Comparison of ENCODE assay signal across 10 cellular contexts in the genomic region with DNA sequence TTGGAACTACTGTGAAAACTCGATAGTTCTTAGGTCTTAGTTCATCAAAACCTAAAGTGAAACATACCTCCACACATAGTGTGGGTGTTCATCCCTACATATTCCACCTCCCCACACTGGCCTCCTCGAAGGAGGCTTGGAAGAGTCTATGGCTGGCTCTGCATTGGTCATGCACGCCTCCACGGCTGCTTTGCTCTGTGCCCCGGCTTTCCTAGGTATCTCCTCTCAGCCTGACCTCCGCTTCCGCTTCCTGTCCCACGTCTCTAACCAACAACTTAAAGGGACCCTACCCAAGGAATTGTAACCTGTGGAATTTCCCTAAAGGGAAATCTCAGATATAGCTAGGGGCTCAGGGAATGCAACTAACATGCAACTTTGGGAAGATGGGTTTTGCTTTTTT.
DNase-seq lines count a peak whose midpoint lies in the region; ATAC-seq and TF ChIP-seq lines count a peak whose summit lies in the region.
"Had no signal": no experiment of that assay in that cellular context is flagged by ENCODE, and none has a peak within 500 bp of the region (broad histone marks: within the 10 kb centered on the region; RNA-seq: fewer than 3 reads in every experiment).

No MANE protein-coding gene starts in this region.

- no peak for ATAC-seq in HG03571 (IDR thresholded peaks at IDR 0.05; ENCODE audit: unreplicated experiment)
- ATAC-seq: T-cell had no signal

- no peak overlapping the region for H2BK12ac ChIP-seq in H9 (ENCODE audit: insufficient read length, low read depth, low read length)

- H3K23me2 ChIP-seq in H9 (ENCODE audit: insufficient read length, low read depth, low read length, poor library complexity, severe bottlenecking): no peaks in the 10 kb centered on the region

- no peak overlapping the region for H3K56ac ChIP-seq in H9 (ENCODE audit: insufficient read length, low read depth, low read length)

- H3T11ph ChIP-seq in H9 (ENCODE audit: low read length): no peak overlapping the region

- no peak overlapping the region for H3K27ac Mint-ChIP-seq in H9

- no peak overlapping the region for H3K23ac ChIP-seq in H9 (ENCODE audit: insufficient read length, low read depth, low read length)

- H4K8ac ChIP-seq in H9 (replicated peaks; ENCODE audit: insufficient read length, low read depth, low read length): no peak overlapping the region

- H3K4me3 ChIP-seq in iPS DF 6.9 (ENCODE audit: low read length): no peak overlapping the region
- peak overlapping the region; percentile 61 to 74 (median 68) for H3K4me3 ChIP-seq in skeletal muscle tissue (ENCODE audit: low read length in 3 of 3)

- peaks cover 92% of the 10 kb centered on the region for H3K27me3 Mint-ChIP-seq in H9 (ENCODE audit: low read depth)

- H2AFZ ChIP-seq in H9 (ENCODE audit: low read length): no peak overlapping the region

- no peaks in the 10 kb centered on the region for H3K36me3 Mint-ChIP-seq in H9 (ENCODE audit: insufficient read depth in 1 of 3, low read depth in 3 of 3)
- H3K36me3 Mint-ChIP-seq: T-cell had no signal

- TF ChIP-seq CTCF in H9 (conservative IDR thresholded peaks at IDR 0.05): no peak

- H3K36me3 ChIP-seq in iPS DF 6.9 (ENCODE audit: control insufficient read depth, insufficient read depth, low read length): no peaks in the 10 kb centered on the region
- H3K36me3 ChIP-seq in skeletal muscle tissue (ENCODE audit: control insufficient read depth in 3 of 3, insufficient read depth in 3 of 3, low read length in 3 of 3): no peaks in the 10 kb centered on the region

- no peak overlapping the region for H2BK120ac ChIP-seq in H9 (ENCODE audit: low read depth, low read length, poor library complexity, severe bottlenecking)

- no peaks in the 10 kb centered on the region for H3K9me3 ChIP-seq in H9 (ENCODE audit: control insufficient read depth, low read depth, low read length)
- H3K9me3 ChIP-seq in iPS DF 6.9 (ENCODE audit: control insufficient read depth, insufficient read depth, low read length): no peaks in the 10 kb centered on the region
- H3K9me3 ChIP-seq in skeletal muscle tissue (ENCODE audit: control insufficient read depth in 3 of 3, low read length in 3 of 3): no peaks in the 10 kb centered on the region

- H3K4me1 Mint-ChIP-seq in H9: peaks cover 14 to 20% of the 10 kb centered on the region in 2 experiments

- no peak overlapping the region for H4K91ac ChIP-seq in H9 (ENCODE audit: insufficient read length, low read depth, low read length)

- H3K4ac ChIP-seq in H9 (ENCODE audit: low read depth, low read length): no peak overlapping the region

- in situ Hi-C loops in SK-MEL-5 (cut with HindIII; ENCODE audit: low pct_unique_long_range_greater_than_20kb, low sequenced_read_pairs): no loop called here

- DNase-seq in H9 (peak; percentile 52), SK-MEL-5 (ENCODE audit: low read depth, low spot score) (peak; percentile 86), iPS DF 6.9 (ENCODE audit: low read depth, low spot score) (peak; percentile 22), HCEC 1CT (no peak), D341Med (ENCODE audit: low spot score) (no peak), NCI-H1417 (lab: John Stamatoyannopoulos, UW) (no peak)
- DNase-seq: midbrain, T-cell had no signal

- H3K27me3 ChIP-seq in H9 (ENCODE audit: insufficient read depth, low read length) (no peaks in the 10 kb centered on the region; the same call in 1 of the 2 replicates), iPS DF 6.9 (ENCODE audit: control insufficient read depth, insufficient read depth, low read length) (peaks cover 2% of the 10 kb centered on the region; the same call in 1 of the 2 replicates), skeletal muscle tissue (ENCODE audit: control insufficient read depth in 3 of 3, insufficient read depth in 3 of 3, low read length in 3 of 3) (no peaks in the 10 kb centered on the region)

- H2BK5ac ChIP-seq in H9 (ENCODE audit: insufficient read length, low read length): no peak overlapping the region

- no peak overlapping the region for H3K18ac ChIP-seq in H9 (ENCODE audit: insufficient read length, low read depth, low read length)

- H3K9ac ChIP-seq in H9 (ENCODE audit: extremely low read depth, insufficient read length, low read length): no peak overlapping the region
- H3K9ac ChIP-seq in skeletal muscle tissue (ENCODE audit: low read depth in 1 of 3, low read length in 3 of 3): peak overlapping the region in 1 of 3 donors; percentile 9

- no peaks in the 10 kb centered on the region for H3K9me3 Mint-ChIP-seq in H9
- H3K9me3 Mint-ChIP-seq: T-cell had no signal

- H2BK20ac ChIP-seq in H9 (ENCODE audit: low read depth, low read length, poor library complexity, severe bottlenecking): no peak overlapping the region

- no peak overlapping the region for H3K27ac ChIP-seq in H9 (ENCODE audit: insufficient read length, low read depth, low read length)
- H3K27ac ChIP-seq in iPS DF 6.9 (ENCODE audit: low read length): no peak overlapping the region
- H3K27ac ChIP-seq in skeletal muscle tissue (ENCODE audit: low read depth, low read length): no peak overlapping the region

- no peak overlapping the region; a peak in 1 of 5 replicates for H3K4me3 Mint-ChIP-seq in H9

- H3K4me2 ChIP-seq in H9 (ENCODE audit: insufficient read depth, insufficient read length, low read length): no peak overlapping the region

- H2BK15ac ChIP-seq in H9 (ENCODE audit: low read depth, low read length): no peak overlapping the region

- no peaks in the 10 kb centered on the region for H3K79me1 ChIP-seq in H9 (ENCODE audit: insufficient read depth, low read depth, low read length, poor library complexity, severe bottlenecking)

- no peak overlapping the region for H2AK5ac ChIP-seq in H9 (ENCODE audit: insufficient read length, low read length)

- no peak overlapping the region for H4K5ac ChIP-seq in H9 (ENCODE audit: insufficient read length, low read depth, low read length)

- WGBS in H9 (ENCODE audit: extremely low coverage, insufficient read length, low lambda C conversion rate): no CpG with 5 or more reads among the region's 8 CpGs
- no CpG with 5 or more reads among the region's 8 CpGs for WGBS in iPS DF 6.9 (ENCODE audit: insufficient coverage, insufficient read length)

- no peaks in the 10 kb centered on the region for H3K79me2 ChIP-seq in H9 (ENCODE audit: insufficient read depth, low read length)

- H4K20me1 ChIP-seq in H9 (ENCODE audit: control insufficient read depth, insufficient read depth, insufficient read length): no peaks in the 10 kb centered on the region

- H3K4me1 ChIP-seq in H9 (ENCODE audit: insufficient read depth, low read length) (peaks cover 3% of the 10 kb centered on the region; the same call in 1 of the 2 replicates), iPS DF 6.9 (ENCODE audit: control insufficient read depth, insufficient read depth, low read length) (no peaks in the 10 kb centered on the region), skeletal muscle tissue (ENCODE audit: control insufficient read depth in 3 of 3, insufficient read depth in 3 of 3, low read length in 3 of 3) (peaks cover 4 to 9% (median 6%) of the 10 kb centered on the region in 3 donors)

- H3K14ac ChIP-seq in H9 (ENCODE audit: insufficient read depth, low read length): no peak overlapping the region

Comparison
In these comparisons a context has a peak if more than half of its experiments do, and no peak if none do; other contexts are left out.
1. DNase-seq: peak in H9 (single experiment), SK-MEL-5 (single experiment) and iPS DF 6.9 (single experiment); none in HCEC 1CT (single experiment), D341Med (single experiment) and NCI-H1417 (0 of 3).